ENCODE assay signal across 20 cellular contexts in the genomic region with DNA sequence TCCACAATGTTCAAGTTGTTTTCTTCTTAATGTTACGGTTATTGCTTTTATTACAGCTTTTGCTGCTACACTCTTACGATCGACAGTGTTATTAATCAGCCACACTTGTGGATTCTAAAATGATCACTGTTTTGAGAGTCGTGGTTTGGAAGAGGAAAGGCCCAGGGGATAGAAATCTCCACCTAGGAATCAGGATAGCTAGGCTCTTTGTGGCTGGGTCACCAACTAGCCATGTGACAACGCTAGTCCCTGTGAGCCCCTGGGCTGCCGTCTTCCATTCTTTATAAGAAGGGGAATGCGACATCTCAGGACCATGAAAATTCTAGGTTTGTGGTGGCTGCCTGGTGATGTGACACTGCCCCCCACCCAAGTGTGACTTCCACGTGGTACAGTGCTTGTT. TPM values are rescaled to one million over a fixed set of nuclear protein-coding genes. Genes with fewer than 3 reads are reported as not detected.
DNase-seq lines count a peak whose midpoint lies in the region; ATAC-seq and TF ChIP-seq lines count a peak whose summit lies in the region.
"Had no signal": no experiment of that assay in that cellular context is flagged by ENCODE, and none has a peak within 500 bp of the region (broad histone marks: within the 10 kb centered on the region; RNA-seq: fewer than 3 reads in every experiment).

No MANE protein-coding gene starts in this region.

- WGBS in lung, 2 donors, result 37 to 60% methylated on average over 8 of the region's 8 CpGs
- 43% methylated on average over 8 of the region's 8 CpGs for WGBS in suprapubic skin
- WGBS in lower leg skin, 2 donors, result 49 to 51% methylated on average over 8 of the region's 8 CpGs

- ATAC-seq in effector memory CD8-positive, alpha-beta T cell (replicated peaks), result no peak
- ATAC-seq in lung (ENCODE audit: insufficient read depth, low FRiP score), result no peak
- ATAC-seq: naive thymus-derived CD4-positive, alpha-beta T cell; right cardiac atrium had no signal

- no peaks in the 10 kb centered on the region for H3K9me3 Mint-ChIP-seq in effector memory CD8-positive, alpha-beta T cell
- H3K9me3 Mint-ChIP-seq in activated CD4-positive, alpha-beta T cell treated with anti-CD3 and anti-CD28 coated beads, Interleukin-2, amount 10 ng/mL, durations not matched to agents 24 days and 14 days, result no peaks in the 10 kb centered on the region

- H3K36me3 ChIP-seq in lung (ENCODE audit: control insufficient read depth in 2 of 2, insufficient read depth in 2 of 2, low read length in 2 of 2), result no peaks in the 10 kb centered on the region
- H3K36me3 ChIP-seq in suprapubic skin, result no peaks in the 10 kb centered on the region
- H3K36me3 ChIP-seq: colonic mucosa had no signal

- DNase-seq in DMS53 (lab: John Stamatoyannopoulos, UW) (peak; percentile 23), DMS53 treated with DMSO at 0.1 percent for 48 hours (lab: John Stamatoyannopoulos, UW; ENCODE audit: unreplicated experiment) (no peak), lung (ENCODE audit: low spot score) (no peak), suprapubic skin (ENCODE audit: low spot score in 2 of 2) (no peak), lower leg skin (ENCODE audit: low spot score in 2 of 2) (no peak), NCI-H128 (lab: John Stamatoyannopoulos, UW; ENCODE audit: unreplicated experiment) (no peak)
- DNase-seq in effector memory CD8-positive, alpha-beta T cell, result no peak
- no peak for DNase-seq in activated CD4-positive, alpha-beta T cell treated with anti-CD3 and anti-CD28 coated beads, Interleukin-2, amount 10 ng/mL, durations not matched to agents 24 days and 14 days
- DNase-seq: activated CD4-positive, CD25-positive, alpha-beta regulatory T cell; colonic mucosa; EL; GM23248; naive thymus-derived CD4-positive, alpha-beta T cell; NCI-H774; right cardiac atrium; RPMI8226; stimulated activated CD4-positive, alpha-beta T cell treated with anti-CD3 and anti-CD28 coated beads, Interleukin-1b, Interleukin-23, amount 100 ng/mL, for 48 hours had no signal

- peaks cover 0 to 2% of the 10 kb centered on the region in 2 donors for H3K4me1 ChIP-seq in lung (ENCODE audit: control insufficient read depth in 2 of 2, insufficient read depth in 2 of 2, low read length in 2 of 2)
- H3K4me1 ChIP-seq in suprapubic skin, result peaks cover 9% of the 10 kb centered on the region
- H3K4me1 ChIP-seq: colonic mucosa had no signal

- TF ChIP-seq CTCF in lung (IDR thresholded peaks at IDR 0.05; ENCODE audit: control extremely low read depth, extremely low read depth), result no peak
- TF ChIP-seq CTCF in suprapubic skin (IDR thresholded peaks at IDR 0.05), result no peak
- no peak for TF ChIP-seq CTCF in lower leg skin (IDR thresholded peaks at IDR 0.05)

- H3K4me3 ChIP-seq in lung, result peak overlapping the region; percentile 43
- peak overlapping the region; percentile 36 for H3K4me3 ChIP-seq in suprapubic skin
- H3K4me3 ChIP-seq in lower leg skin (ENCODE audit: low read depth, poor library complexity, severe bottlenecking), result no peak overlapping the region
- H3K4me3 ChIP-seq: colonic mucosa, GM23248 had no signal

- peak overlapping the region; percentile 34 to 36 for H3K4me3 Mint-ChIP-seq in effector memory CD8-positive, alpha-beta T cell
- H3K4me3 Mint-ChIP-seq in activated CD4-positive, alpha-beta T cell treated with anti-CD3 and anti-CD28 coated beads, Interleukin-2, amount 10 ng/mL, durations not matched to agents 24 days and 14 days, result no peak overlapping the region
- H3K4me3 Mint-ChIP-seq: naive thymus-derived CD4-positive, alpha-beta T cell had no signal

- H3K36me3 Mint-ChIP-seq in effector memory CD8-positive, alpha-beta T cell (ENCODE audit: insufficient read depth), result no peaks in the 10 kb centered on the region
- no peaks in the 10 kb centered on the region for H3K36me3 Mint-ChIP-seq in activated CD4-positive, alpha-beta T cell treated with anti-CD3 and anti-CD28 coated beads, Interleukin-2, amount 10 ng/mL, durations not matched to agents 24 days and 14 days (ENCODE audit: low read depth)
- H3K36me3 Mint-ChIP-seq: CD14-positive monocyte; naive thymus-derived CD4-positive, alpha-beta T cell had no signal

- H3K27ac ChIP-seq in lung (ENCODE audit: low read depth in 1 of 2, low read length in 1 of 2), result peak overlapping the region in 1 of 2 donors; percentile 91
- no peak overlapping the region for H3K27ac ChIP-seq in suprapubic skin
- H3K27ac ChIP-seq: 22Rv1, colonic mucosa, GM23248 had no signal

- intact Hi-C loops in lower leg skin (cut with DNase I; ENCODE audit: low total_unique reads), result no loop called here
- intact Hi-C loops in activated CD4-positive, alpha-beta T cell treated with anti-CD3 and anti-CD28 coated beads, Interleukin-2, amount 10 ng/mL, durations not matched to agents 24 days and 14 days (cut with micrococcal nuclease), result no loop called here

- no peak overlapping the region for H3K27ac Mint-ChIP-seq in effector memory CD8-positive, alpha-beta T cell
- H3K27ac Mint-ChIP-seq in activated CD4-positive, alpha-beta T cell treated with anti-CD3 and anti-CD28 coated beads, Interleukin-2, amount 10 ng/mL, durations not matched to agents 24 days and 14 days, result no peak overlapping the region
- H3K27ac Mint-ChIP-seq: CD14-positive monocyte; naive thymus-derived CD4-positive, alpha-beta T cell had no signal

- TF ChIP-seq POLR2A in suprapubic skin (IDR thresholded peaks at IDR 0.05) (no peak), lower leg skin (IDR thresholded peaks at IDR 0.05) (no peak)

- H3K9me3 ChIP-seq in lung (ENCODE audit: control insufficient read depth in 2 of 2, insufficient read depth in 1 of 2, low read length in 1 of 2) (no peaks in the 10 kb centered on the region), suprapubic skin (no peaks in the 10 kb centered on the region)
- H3K9me3 ChIP-seq: colonic mucosa had no signal

- H3K27me3 ChIP-seq in lung (ENCODE audit: control insufficient read depth, insufficient read depth), result no peaks in the 10 kb centered on the region
- peaks cover 30% of the 10 kb centered on the region for H3K27me3 ChIP-seq in suprapubic skin

- peaks cover 3 to 10% of the 10 kb centered on the region in 2 donors for H3K4me1 Mint-ChIP-seq in effector memory CD8-positive, alpha-beta T cell (ENCODE audit: low read depth in 2 of 2)
- peaks cover 4% of the 10 kb centered on the region for H3K4me1 Mint-ChIP-seq in activated CD4-positive, alpha-beta T cell treated with anti-CD3 and anti-CD28 coated beads, Interleukin-2, amount 10 ng/mL, durations not matched to agents 24 days and 14 days
- H3K4me1 Mint-ChIP-seq: CD14-positive monocyte had no signal

- no peak for TF ChIP-seq EP300 in suprapubic skin (IDR thresholded peaks at IDR 0.05)

- H3K27me3 Mint-ChIP-seq in effector memory CD8-positive, alpha-beta T cell, result peaks cover 43 to 57% of the 10 kb centered on the region in 2 donors
- H3K27me3 Mint-ChIP-seq in activated CD4-positive, alpha-beta T cell treated with anti-CD3 and anti-CD28 coated beads, Interleukin-2, amount 10 ng/mL, durations not matched to agents 24 days and 14 days, result peaks cover 38% of the 10 kb centered on the region

RNA-seq across cellular contexts. Expression of gene SLC34A2, which starts 0.4 kb away (rescaled TPM):
- total RNA-seq in lung (1,000 to 10,000 TPM; 1,764 to 1,795 TPM), suprapubic skin (1 to 10 TPM; 2.5 to 7.8 (median 3.8) TPM), lower leg skin (1 to 10 TPM; 1.3 to 4.0 (median 2.3) TPM)
- polyA plus RNA-seq in lung, result 100 to 1,000 TPM; 723 to 727 TPM
- total RNA-seq in activated CD4-positive, alpha-beta T cell treated with anti-CD3 and anti-CD28 coated beads, Interleukin-2, amount 10 ng/mL, durations not matched to agents 24 days and 14 days, result not detected in 2 replicates
- total RNA-seq: glomerular endothelial cell; GM23248; naive thymus-derived CD4-positive, alpha-beta T cell had no signal
- polyA plus RNA-seq: CD14-positive monocyte; GM23248; naive thymus-derived CD4-positive, alpha-beta T cell; right cardiac atrium had no signal

Comparison
In these comparisons a context has a peak if more than half of its experiments do, and no peak if none do; other contexts are left out.
1. RNA of gene SLC34A2, which starts 0.4 kb away (total RNA-seq): 1,764 to 1,795 TPM in lung; 2.5 to 7.8 TPM in suprapubic skin, 1.3 to 4.0 TPM in lower leg skin and not detected in activated CD4-positive, alpha-beta T cell treated with anti-CD3 and anti-CD28 coated beads, Interleukin-2, amount 10 ng/mL, durations not matched to agents 24 days and 14 days; every median in the first group is over 100 times any median in the second.